In genomic region chr2:175435012-175435411, GRCh38 we compare ENCODE assay signal across 26 cellular contexts.
"Had no signal": no experiment of that assay in that cellular context is flagged by ENCODE, and none has a peak within 500 bp of the region (broad histone marks: within the 10 kb centered on the region; RNA-seq: fewer than 3 reads in every experiment).

No MANE protein-coding gene starts in this region.

- H3K4me1 Mint-ChIP-seq: activated CD4-positive, alpha-beta T cell treated with anti-CD3 and anti-CD28 coated beads, Interleukin-2, amount 10 ng/mL, durations not matched to agents 24 days and 14 days; activated T-helper 17 cell treated with anti-CD3 and anti-CD28 coated beads, Interleukin-2, amount 50 U/mL, for 72 hours; central memory CD8-positive, alpha-beta T cell had no signal

- H3K9me3 Mint-ChIP-seq: activated CD4-positive, alpha-beta memory T cell treated with anti-CD3 and anti-CD28 coated beads for 36 hours; activated CD4-positive, alpha-beta T cell treated with anti-CD3 and anti-CD28 coated beads, Interleukin-2, amount 10 ng/mL, durations not matched to agents 24 days and 14 days; activated T-cell treated with anti-CD3 and anti-CD28 coated beads, Interleukin-2, amount 50 U/mL, for 4 hours; activated T-helper 17 cell treated with anti-CD3 and anti-CD28 coated beads, Interleukin-2, amount 50 U/mL, for 72 hours; central memory CD8-positive, alpha-beta T cell; nephron; T-helper 1 cell treated with Interleukin-12 subunit alpha and Interleukin-12 subunit beta and Interleukin-4 antibody, amounts not matched to agents 30 μg/mL and 1 μg/mL, for 36 hours had no signal

- H3K27me3 Mint-ChIP-seq: activated CD4-positive, alpha-beta memory T cell treated with anti-CD3 and anti-CD28 coated beads for 36 hours; activated CD4-positive, alpha-beta T cell treated with anti-CD3 and anti-CD28 coated beads, Interleukin-2, amount 10 ng/mL, durations not matched to agents 24 days and 14 days; dendritic cell treated with granulocyte-macrophage colony-stimulating factor and Interleukin-4, amounts not matched to agents 40 ng/mL and 50 ng/mL, for 4 days had no signal

- ATAC-seq: activated T-cell treated with anti-CD3 and anti-CD28 coated beads, Interleukin-2, amount 50 U/mL, for 4 hours; activated T-helper 17 cell treated with anti-CD3 and anti-CD28 coated beads, Interleukin-2, amount 50 U/mL, for 72 hours; gastrocnemius medialis; right cardiac atrium had no signal

- H3K4me3 ChIP-seq: esophagus squamous epithelium, gastrocnemius medialis, left ventricle myocardium inferior, lung, transverse colon had no signal

- H3K4me1 ChIP-seq: esophagus squamous epithelium, gastrocnemius medialis, left ventricle myocardium inferior, transverse colon had no signal

- DNase-seq: activated CD4-positive, alpha-beta memory T cell treated with anti-CD3 and anti-CD28 coated beads for 36 hours; activated CD4-positive, alpha-beta T cell treated with anti-CD3 and anti-CD28 coated beads, Interleukin-2, amount 10 ng/mL, durations not matched to agents 24 days and 14 days; activated CD4-positive, CD25-positive, alpha-beta regulatory T cell treated with anti-CD3 and anti-CD28 coated beads, Interleukin-2, amount 50 U/mL, for 72 hours; activated gamma-delta T cell treated with Interleukin-2 at 50 U/mL for 16 hours; activated naive CD4-positive, alpha-beta T cell treated with anti-CD3 and anti-CD28 coated beads, Interleukin-2, amount 50 U/mL, for 16 hours; activated T-cell treated with anti-CD3 and anti-CD28 coated beads, Interleukin-2, amount 50 U/mL, for 4 hours; amygdala; endodermal cell; esophagus squamous epithelium; gastrocnemius medialis; glutamatergic neuron; islet precursor cell; left ventricle myocardium inferior; mesendoderm; posterior cingulate gyrus; right cardiac atrium; stimulated activated CD4-positive, alpha-beta T cell treated with anti-CD3 and anti-CD28 coated beads, Interleukin-2, amount 100 ng/mL, for 48 hours; stimulated activated naive CD4-positive, alpha-beta T cell treated with Interleukin-2 at 50 U/mL for 16 hours; T1000; transverse colon had no signal

- H3K27ac Mint-ChIP-seq: activated CD4-positive, alpha-beta memory T cell treated with anti-CD3 and anti-CD28 coated beads for 36 hours; activated CD4-positive, alpha-beta T cell treated with anti-CD3 and anti-CD28 coated beads, Interleukin-2, amount 10 ng/mL, durations not matched to agents 24 days and 14 days; activated T-helper 17 cell treated with anti-CD3 and anti-CD28 coated beads, Interleukin-2, amount 50 U/mL, for 72 hours; dendritic cell treated with granulocyte-macrophage colony-stimulating factor and Interleukin-4, amounts not matched to agents 40 ng/mL and 50 ng/mL, for 4 days; endodermal cell; nephron; T-helper 1 cell treated with Interleukin-12 subunit alpha and Interleukin-12 subunit beta and Interleukin-4 antibody, amounts not matched to agents 30 μg/mL and 1 μg/mL, for 36 hours had no signal

- H3K36me3 ChIP-seq: esophagus squamous epithelium, gastrocnemius medialis, left ventricle myocardium inferior, transverse colon had no signal

- H3K4me3 Mint-ChIP-seq: activated CD4-positive, alpha-beta memory T cell treated with anti-CD3 and anti-CD28 coated beads for 36 hours; activated CD4-positive, alpha-beta T cell treated with anti-CD3 and anti-CD28 coated beads, Interleukin-2, amount 10 ng/mL, durations not matched to agents 24 days and 14 days; activated T-cell treated with anti-CD3 and anti-CD28 coated beads, Interleukin-2, amount 50 U/mL, for 4 hours; activated T-helper 17 cell treated with anti-CD3 and anti-CD28 coated beads, Interleukin-2, amount 50 U/mL, for 72 hours; central memory CD8-positive, alpha-beta T cell; dendritic cell treated with granulocyte-macrophage colony-stimulating factor and Interleukin-4, amounts not matched to agents 40 ng/mL and 50 ng/mL, for 4 days; endodermal cell; nephron; T-helper 1 cell treated with Interleukin-12 subunit alpha and Interleukin-12 subunit beta and Interleukin-4 antibody, amounts not matched to agents 30 μg/mL and 1 μg/mL, for 36 hours had no signal

- H3K36me3 Mint-ChIP-seq: activated CD4-positive, alpha-beta memory T cell treated with anti-CD3 and anti-CD28 coated beads for 36 hours had no signal

- H3K27ac ChIP-seq: esophagus squamous epithelium, gastrocnemius medialis, left ventricle myocardium inferior, transverse colon had no signal

- H3K9me3 ChIP-seq: esophagus squamous epithelium, gastrocnemius medialis, transverse colon had no signal

- H3K27me3 ChIP-seq: esophagus squamous epithelium, transverse colon had no signal
